Comparison of ENCODE assay signal across 18 cellular contexts in genomic region chr3:4528802-4529201, GRCh38. TPM values are rescaled to one million over a fixed set of nuclear protein-coding genes. Genes with fewer than 3 reads are reported as not detected.
DNase-seq lines count a peak whose midpoint lies in the region; ATAC-seq and TF ChIP-seq lines count a peak whose summit lies in the region.
"Had no signal": no experiment of that assay in that cellular context is flagged by ENCODE, and none has a peak within 500 bp of the region (broad histone marks: within the 10 kb centered on the region; RNA-seq: fewer than 3 reads in every experiment).

No MANE protein-coding gene starts in this region.

- H3K4me1 ChIP-seq in left ventricle myocardium inferior: peaks cover 68% of the 10 kb centered on the region
- H3K4me1 ChIP-seq in thyroid gland: peaks cover 73 to 88% of the 10 kb centered on the region in 2 donors

- peak overlapping the region; percentile 23 for H3K27ac ChIP-seq in caudate nucleus (ENCODE audit: low read depth, low read length)
- peak overlapping the region; percentile 33 for H3K27ac ChIP-seq in left ventricle myocardium inferior (replicated peaks)
- peak overlapping the region in 2 of 3 donors; percentile 46 to 73 for H3K27ac ChIP-seq in thyroid gland
- H3K27ac ChIP-seq: C4-2B, Peyer's patch had no signal

- H3K36me3 ChIP-seq in left ventricle myocardium inferior (no peaks in the 10 kb centered on the region), thyroid gland (no peaks in the 10 kb centered on the region)
- H3K36me3 ChIP-seq: Peyer's patch had no signal

- TF ChIP-seq POLR2A in thyroid gland (IDR thresholded peaks at IDR 0.05): no peak

- DNase-seq in Right ventricle myocardium inferior (ENCODE audit: missing footprints) (peak; percentile 68), cardiac septum (ENCODE audit: low spot score) (no peak), caudate nucleus (lab: John Stamatoyannopoulos, UW) (peak in 27 of 61 donors; percentile 4 to 87 (median 31)), left ventricle myocardium inferior (no peak), thyroid gland (no peak), ureter (ENCODE audit: low spot score) (no peak), SHP77 treated with DMSO at 0.1 percent for 48 hours (lab: John Stamatoyannopoulos, UW) (no peak)
- DNase-seq: COR-L47, H9, KG1, NCI-H1417, NCI-H1930, NCI-H510A, NCI-H82, Peyer's patch, SIG-M5 had no signal

- H3K27me3 ChIP-seq in left ventricle myocardium inferior (ENCODE audit: low read depth) (no peaks in the 10 kb centered on the region), thyroid gland (no peaks in the 10 kb centered on the region)
- H3K27me3 ChIP-seq: Peyer's patch had no signal

- intact Hi-C loops in Right ventricle myocardium inferior (cut with DNase I) (loop anchor here (5.0 kb wide), 1 partner anchor 37 kb away; the partner anchor contains the start of gene ITPR1), cardiac septum (cut with DNase I) (no loop called here), left ventricle myocardium inferior (cut with micrococcal nuclease) (no loop called here), thyroid gland (cut with DNase I) (no loop called here)

- ATAC-seq in Right ventricle myocardium inferior (peak; percentile 79), HG03439 (IDR thresholded peaks at IDR 0.05; ENCODE audit: unreplicated experiment) (no peak)

- TF ChIP-seq CTCF in left ventricle myocardium inferior (IDR thresholded peaks at IDR 0.05; ENCODE audit: borderline replicate concordance) (no peak), thyroid gland (IDR thresholded peaks at IDR 0.05) (no peak)

- 67 to 71% methylated on average over 2 of the region's 2 CpGs for WGBS in thyroid gland, 2 donors

- H3K9me3 ChIP-seq in left ventricle myocardium inferior (replicated peaks) (no peaks in the 10 kb centered on the region), thyroid gland (no peaks in the 10 kb centered on the region)
- H3K9me3 ChIP-seq: Peyer's patch had no signal

- H3K4me3 ChIP-seq in left ventricle myocardium inferior (no peak overlapping the region), thyroid gland (replicated peaks in 1 of 3) (no peak overlapping the region)
- H3K4me3 ChIP-seq: Peyer's patch had no signal

RNA-seq across cellular contexts. Expression of gene ITPR1, which starts 35.7 kb away (rescaled TPM):
- total RNA-seq in Right ventricle myocardium inferior: 22.4 TPM
- total RNA-seq in cardiac septum: 19.5 TPM
- total RNA-seq in left ventricle myocardium inferior: 29.0 TPM
- 100 to 1,000 TPM; 210 to 261 (median 232) TPM for total RNA-seq in thyroid gland
- total RNA-seq in ureter: 98.1 TPM
